ENCODE assay signal across 25 cellular contexts in genomic region chr5:179044765-179045164, GRCh38. TPM values are rescaled to one million over a fixed set of nuclear protein-coding genes. Genes with fewer than 3 reads are reported as not detected.
"Had no signal": no experiment of that assay in that cellular context is flagged by ENCODE, and none has a peak within 500 bp of the region (broad histone marks: within the 10 kb centered on the region; RNA-seq: fewer than 3 reads in every experiment).

No MANE protein-coding gene starts in this region.

- H3K4me3 ChIP-seq: SJSA1, SK-N-MC had no signal

- H3K27ac ChIP-seq: SJSA1, SK-N-MC had no signal

- H3K27me3 ChIP-seq: SJSA1 had no signal

- DNase-seq: KBM-7, MV-4-11, NCI-H1048, NCI-H1105, NCI-H1417, NCI-H1436 treated with DMSO at 0.1 percent for 48 hours, NCI-H1694, NCI-H187 treated with DMSO at 0.1 percent for 48 hours, NCI-H2029 treated with DMSO at 0.1 percent for 48 hours, NCI-H2107, NCI-H2171 treated with DMSO at 0.1 percent for 48 hours, NCI-H345, NCI-H446 treated with DMSO at 0.1 percent for 48 hours, NCI-H510A treated with DMSO at 0.1 percent for 48 hours, NCI-H526, NCI-H774, Right ventricle myocardium superior, RPMI8226, SIG-M5 had no signal

- H3K4me1 ChIP-seq: SJSA1 had no signal

RNA-seq across cellular contexts. Expression of gene ZNF354C, which starts 15.4 kb away (rescaled TPM):
- total RNA-seq: HT-29, SJSA1 had no signal

RNA-seq across cellular contexts. Expression of gene ZNF879, which starts 21.2 kb away (rescaled TPM):
- total RNA-seq: HT-29, SJSA1 had no signal

RNA-seq across cellular contexts. Expression of gene GRM6, which starts 49.6 kb away (rescaled TPM):
- total RNA-seq: HT-29; LHCN-M2; MCF 10A; Right ventricle myocardium superior; SJSA1; T-helper 1 cell treated with Interleukin-12 subunit alpha and Interleukin-12 subunit beta and Interleukin-4 antibody, amounts not matched to agents 30 ng/mL and 1 ng/mL, for 36 hours had no signal
